ENCODE assay signal across 1 cellular context in the genomic region with DNA sequence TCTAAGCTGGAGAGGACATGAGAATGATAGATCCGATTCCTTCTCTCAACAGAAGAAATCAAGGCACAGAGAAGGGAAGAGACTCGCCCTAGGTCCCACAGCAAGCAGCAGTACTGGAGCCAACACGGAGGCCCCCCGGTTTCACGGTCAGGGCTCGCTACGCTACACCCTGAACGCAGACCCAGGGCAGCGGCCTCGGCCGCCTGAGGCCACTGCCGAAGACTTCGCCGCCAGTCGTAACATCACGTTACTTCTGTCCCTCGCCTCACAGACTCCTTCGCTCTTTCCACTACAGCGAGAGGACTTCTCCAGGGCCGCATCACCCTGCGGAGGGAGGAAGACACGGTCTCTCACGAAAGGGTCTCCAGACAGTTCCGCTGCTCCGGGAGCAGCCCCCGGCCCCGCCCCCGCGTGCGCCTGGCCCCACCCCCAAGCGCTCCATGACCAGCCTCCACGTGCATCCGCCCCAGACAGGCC.
TF ChIP-seq lines count a peak whose summit lies in the region.

No MANE protein-coding gene starts in this region.

TF ChIP-seq in HepG2, 621 proteins besides CTCF, POLR2A, EP300 and RAD21 (continued from another document and continues in another):
- TF ChIP-seq, protein P1, sequence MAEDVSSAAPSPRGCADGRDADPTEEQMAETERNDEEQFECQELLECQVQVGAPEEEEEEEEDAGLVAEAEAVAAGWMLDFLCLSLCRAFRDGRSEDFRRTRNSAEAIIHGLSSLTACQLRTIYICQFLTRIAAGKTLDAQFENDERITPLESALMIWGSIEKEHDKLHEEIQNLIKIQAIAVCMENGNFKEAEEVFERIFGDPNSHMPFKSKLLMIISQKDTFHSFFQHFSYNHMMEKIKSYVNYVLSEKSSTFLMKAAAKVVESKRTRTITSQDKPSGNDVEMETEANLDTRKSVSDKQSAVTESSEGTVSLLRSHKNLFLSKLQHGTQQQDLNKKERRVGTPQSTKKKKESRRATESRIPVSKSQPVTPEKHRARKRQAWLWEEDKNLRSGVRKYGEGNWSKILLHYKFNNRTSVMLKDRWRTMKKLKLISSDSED (CRISPR knock-in tag; IDR thresholded peaks at IDR 0.05): no peak
- TF ChIP-seq ATF7-NPFF (CRISPR knock-in tag; IDR thresholded peaks at IDR 0.05; ENCODE audit: low read depth): no peak
- 0 out of 2 replicates have a peak, but pooled peaks have one; percentile 44 for TF ChIP-seq SMYD3 (CRISPR knock-in tag; IDR thresholded peaks at IDR 0.05)
- TF ChIP-seq ZNF317 (CRISPR knock-in tag; IDR thresholded peaks at IDR 0.05): no peak
- TF ChIP-seq, protein P2, sequence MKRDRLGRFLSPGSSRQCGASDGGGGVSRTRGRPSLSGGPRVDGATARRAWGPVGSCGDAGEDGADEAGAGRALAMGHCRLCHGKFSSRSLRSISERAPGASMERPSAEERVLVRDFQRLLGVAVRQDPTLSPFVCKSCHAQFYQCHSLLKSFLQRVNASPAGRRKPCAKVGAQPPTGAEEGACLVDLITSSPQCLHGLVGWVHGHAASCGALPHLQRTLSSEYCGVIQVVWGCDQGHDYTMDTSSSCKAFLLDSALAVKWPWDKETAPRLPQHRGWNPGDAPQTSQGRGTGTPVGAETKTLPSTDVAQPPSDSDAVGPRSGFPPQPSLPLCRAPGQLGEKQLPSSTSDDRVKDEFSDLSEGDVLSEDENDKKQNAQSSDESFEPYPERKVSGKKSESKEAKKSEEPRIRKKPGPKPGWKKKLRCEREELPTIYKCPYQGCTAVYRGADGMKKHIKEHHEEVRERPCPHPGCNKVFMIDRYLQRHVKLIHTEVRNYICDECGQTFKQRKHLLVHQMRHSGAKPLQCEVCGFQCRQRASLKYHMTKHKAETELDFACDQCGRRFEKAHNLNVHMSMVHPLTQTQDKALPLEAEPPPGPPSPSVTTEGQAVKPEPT (CRISPR knock-in tag; IDR thresholded peaks at IDR 0.05; ENCODE audit: low read depth): no peak
- TF ChIP-seq, protein P3, sequence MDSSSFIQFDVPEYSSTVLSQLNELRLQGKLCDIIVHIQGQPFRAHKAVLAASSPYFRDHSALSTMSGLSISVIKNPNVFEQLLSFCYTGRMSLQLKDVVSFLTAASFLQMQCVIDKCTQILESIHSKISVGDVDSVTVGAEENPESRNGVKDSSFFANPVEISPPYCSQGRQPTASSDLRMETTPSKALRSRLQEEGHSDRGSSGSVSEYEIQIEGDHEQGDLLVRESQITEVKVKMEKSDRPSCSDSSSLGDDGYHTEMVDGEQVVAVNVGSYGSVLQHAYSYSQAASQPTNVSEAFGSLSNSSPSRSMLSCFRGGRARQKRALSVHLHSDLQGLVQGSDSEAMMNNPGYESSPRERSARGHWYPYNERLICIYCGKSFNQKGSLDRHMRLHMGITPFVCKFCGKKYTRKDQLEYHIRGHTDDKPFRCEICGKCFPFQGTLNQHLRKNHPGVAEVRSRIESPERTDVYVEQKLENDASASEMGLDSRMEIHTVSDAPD (CRISPR knock-in tag; IDR thresholded peaks at IDR 0.05): no peak
- TF ChIP-seq ASH2L (IDR thresholded peaks at IDR 0.05; ENCODE audit: insufficient read length, low read depth, low read length): peak; percentile 26
- TF ChIP-seq, protein P4, sequence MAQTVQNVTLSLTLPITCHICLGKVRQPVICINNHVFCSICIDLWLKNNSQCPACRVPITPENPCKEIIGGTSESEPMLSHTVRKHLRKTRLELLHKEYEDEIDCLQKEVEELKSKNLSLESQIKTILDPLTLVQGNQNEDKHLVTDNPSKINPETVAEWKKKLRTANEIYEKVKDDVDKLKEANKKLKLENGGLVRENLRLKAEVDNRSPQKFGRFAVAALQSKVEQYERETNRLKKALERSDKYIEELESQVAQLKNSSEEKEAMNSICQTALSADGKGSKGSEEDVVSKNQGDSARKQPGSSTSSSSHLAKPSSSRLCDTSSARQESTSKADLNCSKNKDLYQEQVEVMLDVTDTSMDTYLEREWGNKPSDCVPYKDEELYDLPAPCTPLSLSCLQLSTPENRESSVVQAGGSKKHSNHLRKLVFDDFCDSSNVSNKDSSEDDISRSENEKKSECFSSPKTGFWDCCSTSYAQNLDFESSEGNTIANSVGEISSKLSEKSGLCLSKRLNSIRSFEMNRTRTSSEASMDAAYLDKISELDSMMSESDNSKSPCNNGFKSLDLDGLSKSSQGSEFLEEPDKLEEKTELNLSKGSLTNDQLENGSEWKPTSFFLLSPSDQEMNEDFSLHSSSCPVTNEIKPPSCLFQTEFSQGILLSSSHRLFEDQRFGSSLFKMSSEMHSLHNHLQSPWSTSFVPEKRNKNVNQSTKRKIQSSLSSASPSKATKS (CRISPR knock-in tag; IDR thresholded peaks at IDR 0.05): 0 out of 2 replicates have a peak, but pooled peaks have one; percentile 29
- TF ChIP-seq FOSL1 (CRISPR knock-in tag; IDR thresholded peaks at IDR 0.05; ENCODE audit: borderline replicate concordance): no peak
- TF ChIP-seq, protein P5, sequence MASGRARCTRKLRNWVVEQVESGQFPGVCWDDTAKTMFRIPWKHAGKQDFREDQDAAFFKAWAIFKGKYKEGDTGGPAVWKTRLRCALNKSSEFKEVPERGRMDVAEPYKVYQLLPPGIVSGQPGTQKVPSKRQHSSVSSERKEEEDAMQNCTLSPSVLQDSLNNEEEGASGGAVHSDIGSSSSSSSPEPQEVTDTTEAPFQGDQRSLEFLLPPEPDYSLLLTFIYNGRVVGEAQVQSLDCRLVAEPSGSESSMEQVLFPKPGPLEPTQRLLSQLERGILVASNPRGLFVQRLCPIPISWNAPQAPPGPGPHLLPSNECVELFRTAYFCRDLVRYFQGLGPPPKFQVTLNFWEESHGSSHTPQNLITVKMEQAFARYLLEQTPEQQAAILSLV (CRISPR knock-in tag; IDR thresholded peaks at IDR 0.05; ENCODE audit: borderline replicate concordance): 0 out of 2 replicates have a peak, but pooled peaks have one; percentile 16
- no peak for TF ChIP-seq ZNF772 (CRISPR knock-in tag; IDR thresholded peaks at IDR 0.05)
- no peak for TF ChIP-seq ZBTB1 (CRISPR knock-in tag; IDR thresholded peaks at IDR 0.05; ENCODE audit: borderline replicate concordance)
- no peak for TF ChIP-seq TEAD3 (CRISPR knock-in tag; optimal IDR thresholded peaks at IDR 0.05; ENCODE audit: borderline replicate concordance)
- no peak for TF ChIP-seq ZKSCAN5 (CRISPR knock-in tag; IDR thresholded peaks at IDR 0.05)
- TF ChIP-seq ZMYM3 (CRISPR knock-in tag; IDR thresholded peaks at IDR 0.05): 0 out of 2 replicates have a peak, but pooled peaks have one; percentile 10
- no peak for TF ChIP-seq KDM6A (CRISPR knock-in tag; IDR thresholded peaks at IDR 0.05; ENCODE audit: low read depth)
- no peak for TF ChIP-seq GTF2F1 (IDR thresholded peaks at IDR 0.05; ENCODE audit: low read length)
- TF ChIP-seq, protein P6, sequence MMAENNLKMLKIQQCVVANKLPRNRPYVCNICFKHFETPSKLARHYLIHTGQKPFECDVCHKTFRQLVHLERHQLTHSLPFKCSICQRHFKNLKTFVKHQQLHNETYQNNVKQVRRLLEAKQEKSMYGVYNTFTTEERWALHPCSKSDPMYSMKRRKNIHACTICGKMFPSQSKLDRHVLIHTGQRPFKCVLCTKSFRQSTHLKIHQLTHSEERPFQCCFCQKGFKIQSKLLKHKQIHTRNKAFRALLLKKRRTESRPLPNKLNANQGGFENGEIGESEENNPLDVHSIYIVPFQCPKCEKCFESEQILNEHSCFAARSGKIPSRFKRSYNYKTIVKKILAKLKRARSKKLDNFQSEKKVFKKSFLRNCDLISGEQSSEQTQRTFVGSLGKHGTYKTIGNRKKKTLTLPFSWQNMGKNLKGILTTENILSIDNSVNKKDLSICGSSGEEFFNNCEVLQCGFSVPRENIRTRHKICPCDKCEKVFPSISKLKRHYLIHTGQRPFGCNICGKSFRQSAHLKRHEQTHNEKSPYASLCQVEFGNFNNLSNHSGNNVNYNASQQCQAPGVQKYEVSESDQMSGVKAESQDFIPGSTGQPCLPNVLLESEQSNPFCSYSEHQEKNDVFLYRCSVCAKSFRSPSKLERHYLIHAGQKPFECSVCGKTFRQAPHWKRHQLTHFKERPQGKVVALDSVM (CRISPR knock-in tag; IDR thresholded peaks at IDR 0.05): 0 out of 2 replicates have a peak, but pooled peaks have one; percentile 41
- TF ChIP-seq, protein P7, sequence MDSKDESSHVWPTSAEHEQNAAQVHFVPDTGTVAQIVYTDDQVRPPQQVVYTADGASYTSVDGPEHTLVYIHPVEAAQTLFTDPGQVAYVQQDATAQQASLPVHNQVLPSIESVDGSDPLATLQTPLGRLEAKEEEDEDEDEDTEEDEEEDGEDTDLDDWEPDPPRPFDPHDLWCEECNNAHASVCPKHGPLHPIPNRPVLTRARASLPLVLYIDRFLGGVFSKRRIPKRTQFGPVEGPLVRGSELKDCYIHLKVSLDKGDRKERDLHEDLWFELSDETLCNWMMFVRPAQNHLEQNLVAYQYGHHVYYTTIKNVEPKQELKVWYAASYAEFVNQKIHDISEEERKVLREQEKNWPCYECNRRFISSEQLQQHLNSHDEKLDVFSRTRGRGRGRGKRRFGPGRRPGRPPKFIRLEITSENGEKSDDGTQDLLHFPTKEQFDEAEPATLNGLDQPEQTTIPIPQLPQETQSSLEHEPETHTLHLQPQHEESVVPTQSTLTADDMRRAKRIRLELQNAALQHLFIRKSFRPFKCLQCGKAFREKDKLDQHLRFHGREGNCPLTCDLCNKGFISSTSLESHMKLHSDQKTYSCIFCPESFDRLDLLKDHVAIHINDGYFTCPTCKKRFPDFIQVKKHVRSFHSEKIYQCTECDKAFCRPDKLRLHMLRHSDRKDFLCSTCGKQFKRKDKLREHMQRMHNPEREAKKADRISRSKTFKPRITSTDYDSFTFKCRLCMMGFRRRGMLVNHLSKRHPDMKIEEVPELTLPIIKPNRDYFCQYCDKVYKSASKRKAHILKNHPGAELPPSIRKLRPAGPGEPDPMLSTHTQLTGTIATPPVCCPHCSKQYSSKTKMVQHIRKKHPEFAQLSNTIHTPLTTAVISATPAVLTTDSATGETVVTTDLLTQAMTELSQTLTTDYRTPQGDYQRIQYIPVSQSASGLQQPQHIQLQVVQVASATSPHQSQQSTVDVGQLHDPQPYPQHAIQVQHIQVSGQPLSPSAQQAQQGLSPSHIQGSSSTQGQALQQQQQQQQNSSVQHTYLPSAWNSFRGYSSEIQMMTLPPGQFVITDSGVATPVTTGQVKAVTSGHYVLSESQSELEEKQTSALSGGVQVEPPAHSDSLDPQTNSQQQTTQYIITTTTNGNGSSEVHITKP (CRISPR knock-in tag; IDR thresholded peaks at IDR 0.05; ENCODE audit: low read depth): no peak; the same call in 1 of the 2 replicates
- peak; percentile 59; the same call in 1 of the 2 replicates for TF ChIP-seq GFI1 (CRISPR knock-in tag; IDR thresholded peaks at IDR 0.05; ENCODE audit: borderline replicate concordance)
- no peak for TF ChIP-seq HOXA9 (CRISPR knock-in tag; IDR thresholded peaks at IDR 0.05; ENCODE audit: borderline replicate concordance)
- TF ChIP-seq ZNF577 (CRISPR knock-in tag; IDR thresholded peaks at IDR 0.05; ENCODE audit: borderline replicate concordance, low read depth): no peak
- TF ChIP-seq, protein P8, sequence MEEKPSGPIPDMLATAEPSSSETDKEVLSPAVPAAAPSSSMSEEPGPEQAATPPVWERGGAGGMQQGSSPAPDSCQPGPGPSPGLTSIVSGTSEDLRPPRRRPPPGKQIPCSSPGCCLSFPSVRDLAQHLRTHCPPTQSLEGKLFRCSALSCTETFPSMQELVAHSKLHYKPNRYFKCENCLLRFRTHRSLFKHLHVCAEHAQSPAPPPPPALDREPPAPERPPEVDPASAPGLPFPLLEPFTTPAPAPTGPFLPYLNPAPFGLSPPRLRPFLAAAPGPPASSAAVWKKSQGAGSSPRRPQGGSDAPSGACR (CRISPR knock-in tag; IDR thresholded peaks at IDR 0.05): no peak
- TF ChIP-seq, protein P9, sequence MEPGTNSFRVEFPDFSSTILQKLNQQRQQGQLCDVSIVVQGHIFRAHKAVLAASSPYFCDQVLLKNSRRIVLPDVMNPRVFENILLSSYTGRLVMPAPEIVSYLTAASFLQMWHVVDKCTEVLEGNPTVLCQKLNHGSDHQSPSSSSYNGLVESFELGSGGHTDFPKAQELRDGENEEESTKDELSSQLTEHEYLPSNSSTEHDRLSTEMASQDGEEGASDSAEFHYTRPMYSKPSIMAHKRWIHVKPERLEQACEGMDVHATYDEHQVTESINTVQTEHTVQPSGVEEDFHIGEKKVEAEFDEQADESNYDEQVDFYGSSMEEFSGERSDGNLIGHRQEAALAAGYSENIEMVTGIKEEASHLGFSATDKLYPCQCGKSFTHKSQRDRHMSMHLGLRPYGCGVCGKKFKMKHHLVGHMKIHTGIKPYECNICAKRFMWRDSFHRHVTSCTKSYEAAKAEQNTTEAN (CRISPR knock-in tag; conservative IDR thresholded peaks at IDR 0.05): no peak
- TF ChIP-seq ZNF33B (CRISPR knock-in tag; IDR thresholded peaks at IDR 0.05): no peak
- no peak for TF ChIP-seq KLF16 (CRISPR knock-in tag; IDR thresholded peaks at IDR 0.05)
- TF ChIP-seq ZNF674 (CRISPR knock-in tag; IDR thresholded peaks at IDR 0.05; ENCODE audit: low read depth): peak; percentile 56; the same call in 1 of the 2 replicates
- TF ChIP-seq KMT2B (CRISPR knock-in tag; IDR thresholded peaks at IDR 0.05): no peak
- TF ChIP-seq WIZ (CRISPR knock-in tag; IDR thresholded peaks at IDR 0.05): no peak
- TF ChIP-seq, protein P10, sequence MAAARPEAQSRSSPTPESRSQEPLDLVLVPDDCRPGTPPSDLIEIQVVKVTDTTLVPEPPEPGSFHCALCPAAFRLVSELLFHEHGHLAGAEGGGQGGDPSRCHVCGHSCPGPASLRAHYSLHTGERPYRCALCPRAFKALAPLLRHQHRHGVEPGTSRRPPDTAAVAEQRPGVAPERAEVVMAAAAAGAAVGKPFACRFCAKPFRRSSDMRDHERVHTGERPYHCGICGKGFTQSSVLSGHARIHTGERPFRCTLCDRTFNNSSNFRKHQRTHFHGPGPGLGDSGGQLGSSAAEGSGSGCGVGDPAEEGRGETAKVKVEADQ (CRISPR knock-in tag; IDR thresholded peaks at IDR 0.05; ENCODE audit: borderline replicate concordance): no peak
- TF ChIP-seq ZNF431 (CRISPR knock-in tag; IDR thresholded peaks at IDR 0.05; ENCODE audit: borderline replicate concordance, low read depth): no peak
- TF ChIP-seq ZNF367 (CRISPR knock-in tag; IDR thresholded peaks at IDR 0.05; ENCODE audit: borderline replicate concordance): no peak
- TF ChIP-seq ZNF761 (CRISPR knock-in tag; conservative IDR thresholded peaks at IDR 0.05): peak; percentile 6; the same call in 1 of the 2 replicates
- TF ChIP-seq ZC3H4 (CRISPR knock-in tag; IDR thresholded peaks at IDR 0.05; ENCODE audit: borderline replicate concordance): no peak
- TF ChIP-seq, protein P11, sequence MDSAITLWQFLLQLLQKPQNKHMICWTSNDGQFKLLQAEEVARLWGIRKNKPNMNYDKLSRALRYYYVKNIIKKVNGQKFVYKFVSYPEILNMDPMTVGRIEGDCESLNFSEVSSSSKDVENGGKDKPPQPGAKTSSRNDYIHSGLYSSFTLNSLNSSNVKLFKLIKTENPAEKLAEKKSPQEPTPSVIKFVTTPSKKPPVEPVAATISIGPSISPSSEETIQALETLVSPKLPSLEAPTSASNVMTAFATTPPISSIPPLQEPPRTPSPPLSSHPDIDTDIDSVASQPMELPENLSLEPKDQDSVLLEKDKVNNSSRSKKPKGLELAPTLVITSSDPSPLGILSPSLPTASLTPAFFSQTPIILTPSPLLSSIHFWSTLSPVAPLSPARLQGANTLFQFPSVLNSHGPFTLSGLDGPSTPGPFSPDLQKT (CRISPR knock-in tag; IDR thresholded peaks at IDR 0.05; ENCODE audit: borderline replicate concordance): no peak
- no peak for TF ChIP-seq ZNF282 (IDR thresholded peaks at IDR 0.05; ENCODE audit: partially characterized antibody)
- no peak for TF ChIP-seq ZNF547 (CRISPR knock-in tag; IDR thresholded peaks at IDR 0.05)
- 0 out of 2 replicates have a peak, but pooled peaks have one; percentile 3 for TF ChIP-seq HDAC2 (CRISPR knock-in tag; IDR thresholded peaks at IDR 0.05)
- TF ChIP-seq, protein P12, sequence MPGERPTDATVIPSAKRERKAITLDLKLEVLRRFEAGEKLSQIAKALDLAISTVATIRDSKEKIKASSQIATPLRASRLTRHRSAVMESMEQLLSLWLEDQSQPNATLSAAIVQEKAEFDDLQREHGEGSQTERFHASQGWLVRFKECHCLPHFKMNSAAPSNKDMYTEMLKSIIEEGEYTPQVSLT (CRISPR knock-in tag; IDR thresholded peaks at IDR 0.05; ENCODE audit: borderline replicate concordance, low read depth): no peak
- TF ChIP-seq U2AF1 (optimal IDR thresholded peaks at IDR 0.05; ENCODE audit: low read depth, low read length): no peak
